8 cellular contexts compared by ENCODE assay signal in genomic region chr5:141412853-141413539, GRCh38. TPM values are rescaled to one million over a fixed set of nuclear protein-coding genes. Genes with fewer than 3 reads are reported as not detected.
DNase-seq lines count a peak whose midpoint lies in the region; ATAC-seq and TF ChIP-seq lines count a peak whose summit lies in the region.

Gene PCDHGA10, plus strand, starts transcription at chr5:141412987. Its CDS starts 189 bp downstream, at chr5:141413176.

- ATAC-seq in HG02759 (IDR thresholded peaks at IDR 0.05; ENCODE audit: unreplicated experiment) (peak; percentile 79), naive B cell (ENCODE audit: low read depth in 2 of 2) (peak; percentile 47 to 52)

- H3K36me3 Mint-ChIP-seq in naive B cell: peaks cover 32 to 48% of the 10 kb centered on the region in 2 donors

- peaks cover 62 to 71% (median 67%) of the 10 kb centered on the region in 3 donors for H3K27me3 Mint-ChIP-seq in naive B cell

- H3K4me3 ChIP-seq in esophagus squamous epithelium (peak within 1 kb of the TSS; percentile 20 to 56 (median 36)), thyroid gland (replicated peaks in 1 of 3) (peak within 1 kb of the TSS in 2 of 3 donors; percentile 3 to 15)

- DNase-seq in NCI-H345 (lab: John Stamatoyannopoulos, UW) (peak; percentile 1), NCI-H345 treated with DMSO at 0.1 percent for 48 hours (lab: John Stamatoyannopoulos, UW; ENCODE audit: unreplicated experiment) (no peak), NCI-H2171 treated with DMSO at 0.1 percent for 48 hours (lab: John Stamatoyannopoulos, UW) (peak; percentile 72), activated T-cell treated with anti-CD3 and anti-CD28 coated beads for 1 hour (ENCODE audit: low read depth) (peak; percentile 38), esophagus squamous epithelium (lab: John Stamatoyannopoulos, UW) (no peak), naive B cell (no peak), thyroid gland (peak; percentile 59 to 62)

- WGBS in esophagus squamous epithelium, 2 donors: 20 to 27% methylated on average over 18 to 26 of the region's 31 CpGs
- WGBS in thyroid gland, 2 donors: 21 to 25% methylated on average over 31 of the region's 31 CpGs

- peak within 1 kb of the TSS; percentile 74 to 93 (median 87) for H3K4me3 Mint-ChIP-seq in naive B cell

- H3K36me3 ChIP-seq in esophagus squamous epithelium: peaks cover 0 to 8% (median 0%) of the 10 kb centered on the region in 3 donors
- no peaks in the 10 kb centered on the region for H3K36me3 ChIP-seq in thyroid gland

- TF ChIP-seq POLR2A in esophagus squamous epithelium (IDR thresholded peaks at IDR 0.05) (no peak), thyroid gland (IDR thresholded peaks at IDR 0.05) (no peak)

- TF ChIP-seq CTCF in esophagus squamous epithelium (IDR thresholded peaks at IDR 0.05) (peak in 4 of 6 experiments; percentile 36 to 64 (median 57)), thyroid gland (IDR thresholded peaks at IDR 0.05) (peak in 5 of 6 experiments; percentile 20 to 51 (median 44))

- peaks cover 0 to 44% (median 0%) of the 10 kb centered on the region in 4 donors for H3K27me3 ChIP-seq in esophagus squamous epithelium
- H3K27me3 ChIP-seq in thyroid gland: no peaks in the 10 kb centered on the region

- peak within 1 kb of the TSS in 4 of 6 donors; percentile 43 to 85 (median 66) for H3K27ac Mint-ChIP-seq in naive B cell

- H3K9me3 ChIP-seq in esophagus squamous epithelium (peaks cover 4 to 96% (median 86%) of the 10 kb centered on the region in 3 donors), thyroid gland (peaks cover 6% of the 10 kb centered on the region)

- H3K9me3 Mint-ChIP-seq in naive B cell: peaks cover 9 to 70% (median 46%) of the 10 kb centered on the region in 7 donors

- H3K4me1 Mint-ChIP-seq in naive B cell: peaks cover 11 to 22% (median 22%) of the 10 kb centered on the region in 3 donors

- H3K4me1 ChIP-seq in esophagus squamous epithelium (peaks cover 0 to 4% (median 0%) of the 10 kb centered on the region in 3 donors), thyroid gland (no peaks in the 10 kb centered on the region)

- H3K27ac ChIP-seq in esophagus squamous epithelium (peak within 1 kb of the TSS in 1 of 4 donors; percentile 30), thyroid gland (peak within 1 kb of the TSS in 1 of 3 donors; percentile 1)

- intact Hi-C loops in esophagus squamous epithelium (cut with DNase I): loop anchor here (10.0 kb wide), 2 partner anchors 112 to 142 kb away; no protein-coding TSS in a partner anchor
- intact Hi-C loops in thyroid gland (cut with DNase I): no loop called here

RNA-seq across cellular contexts. Expression of gene PCDHGA10, which starts in this region (rescaled TPM):
- total RNA-seq in esophagus squamous epithelium: 1 to 10 TPM; 4.1 to 8.0 (median 7.3) TPM
- polyA plus RNA-seq in naive B cell (ENCODE audit: low read depth in 6 of 6): under 1 TPM in 1 of 6 donors, not detected in 5; 0.05 TPM
- total RNA-seq in thyroid gland: 10 to 100 TPM in 1 of 4 donors, 1 to 10 TPM in 3; 8.7 to 17.1 (median 9.3) TPM

Comparison
In these comparisons a context has a peak if more than half of its experiments do, and no peak if none do; other contexts are left out.
1. DNase-seq: peak in NCI-H345 (single experiment), NCI-H2171 treated with DMSO at 0.1 percent for 48 hours (single experiment), activated T-cell treated with anti-CD3 and anti-CD28 coated beads for 1 hour (single experiment) and thyroid gland (2 of 2); none in NCI-H345 treated with DMSO at 0.1 percent for 48 hours (single experiment), esophagus squamous epithelium (single experiment) and naive B cell (single experiment).
2. Peak in ATAC-seq in naive B cell; RNA of the gene not detected or under 1 TPM.